In genomic region chr4:143186202-143186601, GRCh38 we compare ENCODE assay signal across 8 cellular contexts. TPM values are rescaled to one million over a fixed set of nuclear protein-coding genes. Genes with fewer than 3 reads are reported as not detected.
DNase-seq lines count a peak whose midpoint lies in the region; TF ChIP-seq lines count a peak whose summit lies in the region.

No MANE protein-coding gene starts in this region.

- no peaks in the 10 kb centered on the region; the same call in 1 of the 2 replicates for H4K20me1 ChIP-seq in GM23248 (ENCODE audit: insufficient read depth)

- no peaks in the 10 kb centered on the region for H3K9me2 ChIP-seq in GM23248 (ENCODE audit: insufficient read depth)

- H3K36me3 ChIP-seq in GM23248 (ENCODE audit: low read depth) = peaks cover 16% of the 10 kb centered on the region
- peaks cover 50% of the 10 kb centered on the region for H3K36me3 ChIP-seq in SJSA1

- H3K4me1 ChIP-seq in GM23248 (ENCODE audit: insufficient read depth) (peaks cover 46% of the 10 kb centered on the region), SJSA1 (replicated peaks) (peaks cover 4% of the 10 kb centered on the region; the same call in 1 of the 2 replicates)

- TF ChIP-seq CTCF in fibroblast of the aortic adventitia (IDR thresholded peaks at IDR 0.05; ENCODE audit: insufficient read depth, low read length) (no peak), retinal pigment epithelial cell (conservative IDR thresholded peaks at IDR 0.05; ENCODE audit: low read depth, low read length) (no peak)

- 5% methylated on average over 6 of the region's 6 CpGs for WGBS in GM23248 (ENCODE audit: low coverage in 1 of 2, low lambda C conversion rate in 2 of 2, missing lambda C conversion rate in 2 of 2), 2 experiments

- peaks cover 77% of the 10 kb centered on the region for H3K79me2 ChIP-seq in GM23248 (ENCODE audit: insufficient read depth)

- peak overlapping the region; percentile 97 for H3K9ac ChIP-seq in GM23248

- H3K27ac ChIP-seq in GM23248 (peak overlapping the region; percentile 96), SJSA1 (no peak overlapping the region)

- peak overlapping the region; percentile 26 for H2AFZ ChIP-seq in GM23248

- peak overlapping the region; percentile 96 for H3K4me2 ChIP-seq in GM23248 (ENCODE audit: unreplicated experiment)

- H3K4me3 ChIP-seq in GM23248 (peak overlapping the region; percentile 87), SJSA1 (peak overlapping the region; percentile 87), fibroblast of the aortic adventitia (ENCODE audit: low read depth, low read length) (peak overlapping the region; percentile 86), retinal pigment epithelial cell (ENCODE audit: low read length) (peak overlapping the region; percentile 95)

- DNase-seq in GM23248 (peak; percentile 75), SJSA1 (ENCODE audit: low read depth in 1 of 2, low spot score in 2 of 2) (peak in 1 of 2 experiments; percentile 3), fibroblast of the aortic adventitia (ENCODE audit: low read depth) (peak; percentile 7), retinal pigment epithelial cell (ENCODE audit: low read depth) (no peak), C1 segment of cervical spinal cord (lab: John Stamatoyannopoulos, UW) (no peak), NCI-H1417 treated with DMSO at 0.1 percent for 48 hours (lab: John Stamatoyannopoulos, UW) (no peak), amygdala (lab: John Stamatoyannopoulos, UW) (no peak)
- no peak for DNase-seq in activated effector memory CD4-positive, alpha-beta T cell treated with Interleukin-2 at 50 U/mL for 16 hours

- no peaks in the 10 kb centered on the region for H3K27me3 ChIP-seq in GM23248 (replicated peaks; ENCODE audit: insufficient read depth)
- H3K27me3 ChIP-seq in SJSA1 (replicated peaks) = no peaks in the 10 kb centered on the region

- in situ Hi-C loops in GM23248 (cut with MboI) = no loop called here

- H3F3A ChIP-seq in GM23248 (ENCODE audit: insufficient read depth) = peaks cover 24% of the 10 kb centered on the region

- H3K9me3 ChIP-seq in GM23248 (ENCODE audit: low read depth) (no peaks in the 10 kb centered on the region), SJSA1 (replicated peaks) (no peaks in the 10 kb centered on the region)

RNA-seq across cellular contexts. Expression of gene USP38, which starts 1.5 kb away (rescaled TPM):
- 19.3 and 20.1 TPM in 2 replicates for total RNA-seq in GM23248 (2014; rRNA removed; shearing (Covaris generic))
- polyA plus RNA-seq in GM23248 (2016; fragmentation: Nextera tagmentation; extraction: Ambion mirVana) = 9.6 TPM in 2 replicates
- total RNA-seq in SJSA1 (2014; rRNA removed; shearing (Covaris generic)) = 18.7 and 20.1 TPM in 2 replicates
- total RNA-seq in fibroblast of the aortic adventitia (ENCODE audit: low replicate concordance) = 23.5 and 28.8 TPM in 2 replicates

Comparison
In these comparisons a context has a peak if more than half of its experiments do, and no peak if none do; other contexts are left out.
1. DNase-seq: peak in GM23248 (single experiment) and fibroblast of the aortic adventitia (single experiment); none in retinal pigment epithelial cell (single experiment), C1 segment of cervical spinal cord (0 of 14), NCI-H1417 treated with DMSO at 0.1 percent for 48 hours (single experiment), activated effector memory CD4-positive, alpha-beta T cell treated with Interleukin-2 at 50 U/mL for 16 hours (single experiment) and amygdala (0 of 56).
2. Peak in every context shown above with its lines, with median percentiles within 50 percentile points of each other: H3K4me3 ChIP-seq.